In genomic region chr16:85237817-85238216, GRCh38 we compare ENCODE assay signal across 1 cellular context.
TF ChIP-seq lines count a peak whose summit lies in the region.

No MANE protein-coding gene starts in this region.

TF ChIP-seq in H1, 55 proteins besides CTCF, POLR2A, EP300 and RAD21:
- TF ChIP-seq TAF1 (IDR thresholded peaks at IDR 0.05; ENCODE audit: low read depth, low read length) (no peak), SIX5 (IDR thresholded peaks at IDR 0.05; ENCODE audit: low read depth, low read length) (no peak), CREB1 (IDR thresholded peaks at IDR 0.05) (no peak), EZH2 (IDR thresholded peaks at IDR 0.05; ENCODE audit: low read depth, low read length, severe bottlenecking) (no peak), CEBPB (IDR thresholded peaks at IDR 0.05; ENCODE audit: low read depth, low read length) (no peak), MAFK (IDR thresholded peaks at IDR 0.05; ENCODE audit: low read depth, low read length) (no peak), JUN (IDR thresholded peaks at IDR 0.05; ENCODE audit: low read depth, low read length) (no peak), BCL11A (IDR thresholded peaks at IDR 0.05; ENCODE audit: low read depth in 2 of 2, low read length in 2 of 2) (no peak), PHF8 (conservative IDR thresholded peaks at IDR 0.05; ENCODE audit: low read depth, low read length) (no peak), CHD2 (IDR thresholded peaks at IDR 0.05; ENCODE audit: low read length) (no peak), SP4 (IDR thresholded peaks at IDR 0.05; ENCODE audit: low read length) (no peak), KDM5A (IDR thresholded peaks at IDR 0.05; ENCODE audit: low read length) (no peak), RNF2 (IDR thresholded peaks at IDR 0.05; ENCODE audit: borderline replicate concordance, low read depth, low read length, missing control alignments, poor library complexity, severe bottlenecking) (no peak), EGR1 (IDR thresholded peaks at IDR 0.05; ENCODE audit: borderline replicate concordance, low read depth, low read length) (no peak), SUZ12 (IDR thresholded peaks at IDR 0.05; ENCODE audit: low read length) (no peak), JUND (IDR thresholded peaks at IDR 0.05; ENCODE audit: low read length) (no peak), TBP (IDR thresholded peaks at IDR 0.05; ENCODE audit: low read depth, low read length) (no peak), TEAD4 (IDR thresholded peaks at IDR 0.05; ENCODE audit: low read depth, low read length) (no peak)
- TF ChIP-seq, protein P1, sequence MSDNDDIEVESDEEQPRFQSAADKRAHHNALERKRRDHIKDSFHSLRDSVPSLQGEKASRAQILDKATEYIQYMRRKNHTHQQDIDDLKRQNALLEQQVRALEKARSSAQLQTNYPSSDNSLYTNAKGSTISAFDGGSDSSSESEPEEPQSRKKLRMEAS (IDR thresholded peaks at IDR 0.05), result no peak
- TF ChIP-seq, protein P2, sequence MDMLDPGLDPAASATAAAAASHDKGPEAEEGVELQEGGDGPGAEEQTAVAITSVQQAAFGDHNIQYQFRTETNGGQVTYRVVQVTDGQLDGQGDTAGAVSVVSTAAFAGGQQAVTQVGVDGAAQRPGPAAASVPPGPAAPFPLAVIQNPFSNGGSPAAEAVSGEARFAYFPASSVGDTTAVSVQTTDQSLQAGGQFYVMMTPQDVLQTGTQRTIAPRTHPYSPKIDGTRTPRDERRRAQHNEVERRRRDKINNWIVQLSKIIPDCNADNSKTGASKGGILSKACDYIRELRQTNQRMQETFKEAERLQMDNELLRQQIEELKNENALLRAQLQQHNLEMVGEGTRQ (IDR thresholded peaks at IDR 0.05; ENCODE audit: low read length), result no peak
